ENCODE assay signal across 8 cellular contexts in genomic region chr6:2971420-2972218, GRCh38. TPM values are rescaled to one million over a fixed set of nuclear protein-coding genes. Genes with fewer than 3 reads are reported as not detected.
DNase-seq lines count a peak whose midpoint lies in the region; ATAC-seq, FAIRE-seq and TF ChIP-seq lines count a peak whose summit lies in the region.

TSS of gene SERPINB6 (minus strand) at chr6:2971567. CDS start at chr6:2959332, 12,235 bp downstream.

- H3K27me3 Mint-ChIP-seq in activated naive CD8-positive, alpha-beta T cell treated with anti-CD3 and anti-CD28 coated beads, Interleukin-2, amount 10 ng/mL, durations not matched to agents 7 days and 5 days: peaks cover 5% of the 10 kb centered on the region
- H3K27me3 Mint-ChIP-seq in nephron progenitor cell (ENCODE audit: low read depth, poor library complexity): peaks cover 23% of the 10 kb centered on the region

- no peak for TF ChIP-seq RAD21 in SK-N-SH (IDR thresholded peaks at IDR 0.05; ENCODE audit: low read length)

- no peaks in the 10 kb centered on the region for H3K9me2 ChIP-seq in SK-N-SH

- peaks cover 1% of the 10 kb centered on the region for H3K9me3 Mint-ChIP-seq in activated naive CD8-positive, alpha-beta T cell treated with anti-CD3 and anti-CD28 coated beads, Interleukin-2, amount 10 ng/mL, durations not matched to agents 7 days and 5 days
- H3K9me3 Mint-ChIP-seq in nephron progenitor cell: no peaks in the 10 kb centered on the region

- peaks cover 46% of the 10 kb centered on the region for H3K79me2 ChIP-seq in SK-N-SH (ENCODE audit: insufficient read depth)

- WGBS in SK-N-SH (ENCODE audit: low lambda C conversion rate): 22% methylated on average over 13 of the region's 63 CpGs
- WGBS in transverse colon (ENCODE audit: low coverage in 1 of 2), 2 donors: 2 to 4% methylated on average over 10 to 31 of the region's 63 CpGs

- H3K4me3 Mint-ChIP-seq in activated naive CD8-positive, alpha-beta T cell treated with anti-CD3 and anti-CD28 coated beads, Interleukin-2, amount 10 ng/mL, durations not matched to agents 7 days and 5 days: peak within 1 kb of the TSS; percentile 90
- H3K4me3 Mint-ChIP-seq in nephron progenitor cell: peak within 1 kb of the TSS; percentile 83

- ATAC-seq in activated naive CD8-positive, alpha-beta T cell treated with anti-CD3 and anti-CD28 coated beads, Interleukin-2, amount 10 ng/mL, durations not matched to agents 7 days and 5 days (ENCODE audit: low read depth): peak; percentile 66
- no peak for ATAC-seq in GM19328 (IDR thresholded peaks at IDR 0.05; ENCODE audit: unreplicated experiment)

- TF ChIP-seq CTCF in SK-N-SH (IDR thresholded peaks at IDR 0.05) (0 out of 2 replicates have a peak, but pooled peaks have one; percentile 10), nephron progenitor cell (IDR thresholded peaks at IDR 0.05) (no peak), transverse colon (IDR thresholded peaks at IDR 0.05) (no peak)

- TF ChIP-seq EP300 in SK-N-SH (IDR thresholded peaks at IDR 0.05; ENCODE audit: borderline replicate concordance in 1 of 2, low read depth in 1 of 2, low read length in 1 of 2): no peak
- TF ChIP-seq EP300 in transverse colon (IDR thresholded peaks at IDR 0.05; ENCODE audit: low read depth): no peak

- peak within 1 kb of the TSS; percentile 79 for H3K4me2 ChIP-seq in SK-N-SH

- H3K9me3 ChIP-seq in SK-N-SH: no peaks in the 10 kb centered on the region
- H3K9me3 ChIP-seq in transverse colon: no peaks in the 10 kb centered on the region

- H3K27ac ChIP-seq in SK-N-SH (ENCODE audit: low read depth in 2 of 2, low read length in 1 of 2): peak within 1 kb of the TSS; percentile 56 to 85
- H3K27ac ChIP-seq in transverse colon: peak within 1 kb of the TSS; percentile 97 to 99 (median 98)

- TF ChIP-seq POLR2A in H54 (IDR thresholded peaks at IDR 0.05; ENCODE audit: low read depth, low read length) (peak; percentile 38; the same call in 1 of the 2 replicates), transverse colon (IDR thresholded peaks at IDR 0.05) (peak; percentile 67)

- peak within 1 kb of the TSS; percentile 92 for H2AFZ ChIP-seq in SK-N-SH (ENCODE audit: low read depth)

- POLR2A ChIA-PET in SK-N-SH (lab: Yijun Ruan, JAX): interaction anchor here (0.6 to 1.6 kb wide), 6 partner anchors 13 to 130 kb away, joined by 3 to 38 read pairs (median 3); partner anchors contain the start of gene SERPINB1
- POLR2A ChIA-PET in activated naive CD8-positive, alpha-beta T cell treated with anti-CD3 and anti-CD28 coated beads, Interleukin-2, amount 10 ng/mL, durations not matched to agents 7 days and 5 days (lab: Charles Lee): interaction anchor here (0.6 to 1.9 kb wide), 17 partner anchors 13 to 130 kb away, joined by 3 to 32 read pairs (median 4); partner anchors contain the start of genes NQO2, RIPK1, SERPINB1 and SERPINB9

- in situ Hi-C loops in ACHN (cut with HindIII; ENCODE audit: low pct_ligation_motif_present, low pct_unique_long_range_greater_than_20kb, low sequenced_read_pairs) (no loop called here), transverse colon (cut with MboI; ENCODE audit: low pct_ligation_motif_present in 1 of 4, low pct_unique_long_range_greater_than_20kb in 1 of 4, low sequenced_read_pairs in 3 of 4) (no loop called here)

- no peak for FAIRE-seq in H54 (lab: Jason Lieb, UNC)

- H3K36me3 ChIP-seq in SK-N-SH (replicated peaks in 1 of 2; ENCODE audit: control insufficient read depth in 1 of 2, insufficient read depth in 2 of 2, low read length in 1 of 2) (peaks cover 0 to 3% of the 10 kb centered on the region in 2 experiments), transverse colon (no peaks in the 10 kb centered on the region)

- H3F3A ChIP-seq in SK-N-SH (replicated peaks; ENCODE audit: insufficient read depth): peaks cover 27% of the 10 kb centered on the region

- peaks cover 26% of the 10 kb centered on the region for H3K4me1 Mint-ChIP-seq in activated naive CD8-positive, alpha-beta T cell treated with anti-CD3 and anti-CD28 coated beads, Interleukin-2, amount 10 ng/mL, durations not matched to agents 7 days and 5 days
- peaks cover 22% of the 10 kb centered on the region for H3K4me1 Mint-ChIP-seq in nephron progenitor cell

- H3K27me3 ChIP-seq in SK-N-SH (ENCODE audit: insufficient read depth) (no peaks in the 10 kb centered on the region), transverse colon (no peaks in the 10 kb centered on the region)

- peak within 1 kb of the TSS; percentile 83 for H3K9ac ChIP-seq in SK-N-SH

- no peaks in the 10 kb centered on the region for H4K20me1 ChIP-seq in SK-N-SH (ENCODE audit: insufficient read depth)

- H3K36me3 Mint-ChIP-seq in activated naive CD8-positive, alpha-beta T cell treated with anti-CD3 and anti-CD28 coated beads, Interleukin-2, amount 10 ng/mL, durations not matched to agents 7 days and 5 days: peaks cover 18% of the 10 kb centered on the region
- no peaks in the 10 kb centered on the region for H3K36me3 Mint-ChIP-seq in nephron progenitor cell (ENCODE audit: low read depth)

- DNase-seq in ACHN (peak; percentile 72), H54 (ENCODE audit: insufficient read length, low spot score) (peak; percentile 41), SK-N-SH (peak; percentile 84), globus pallidus (ENCODE audit: low spot score) (peak; percentile 84), nephron progenitor cell (peak; percentile 75), transverse colon (peak; percentile 88)
- DNase-seq in activated naive CD8-positive, alpha-beta T cell treated with anti-CD3 and anti-CD28 coated beads, Interleukin-2, amount 10 ng/mL, durations not matched to agents 7 days and 5 days: peak; percentile 72

- H3K4me3 ChIP-seq in SK-N-SH (ENCODE audit: low read depth in 2 of 2, low read length in 1 of 2) (peak within 1 kb of the TSS; percentile 67 to 69), transverse colon (peak within 1 kb of the TSS; percentile 83 to 94 (median 92))

- H3K4me1 ChIP-seq in SK-N-SH (ENCODE audit: control insufficient read depth in 1 of 2, insufficient read depth in 2 of 2, low read depth in 1 of 2, low read length in 1 of 2) (peaks cover 9 to 10% of the 10 kb centered on the region in 2 experiments; a peak in 3 of 4 replicates), transverse colon (peaks cover 0 to 33% (median 15%) of the 10 kb centered on the region in 4 donors)

- CTCF ChIA-PET in SK-N-SH (lab: Yijun Ruan, JAX): interaction anchor here (0.9 to 1.6 kb wide), 3 partner anchors 18 to 39 kb away, joined by 3 to 13 read pairs (median 11); no protein-coding TSS in a partner anchor

- intact Hi-C loops in transverse colon (cut with DNase I; ENCODE audit: low total_unique reads): no loop called here

- H3K27ac Mint-ChIP-seq in activated naive CD8-positive, alpha-beta T cell treated with anti-CD3 and anti-CD28 coated beads, Interleukin-2, amount 10 ng/mL, durations not matched to agents 7 days and 5 days: peak within 1 kb of the TSS; percentile 85
- no peak within 1 kb of the TSS for H3K27ac Mint-ChIP-seq in nephron progenitor cell

TF ChIP-seq in SK-N-SH, 30 proteins besides CTCF, POLR2A, EP300 and RAD21 (continues in another document):
- peak; percentile 39; the same call in 1 of the 2 replicates for TF ChIP-seq MXI1 (IDR thresholded peaks at IDR 0.05; ENCODE audit: low read depth, low read length)
- peak; percentile 10; the same call in 1 of the 2 replicates for TF ChIP-seq GABPA (IDR thresholded peaks at IDR 0.05; ENCODE audit: low read depth)
- peak; percentile 71; the same call in 1 of the 2 replicates for TF ChIP-seq FOXJ3 (CRISPR knock-in tag; IDR thresholded peaks at IDR 0.05)
- no peak for TF ChIP-seq RXRA (IDR thresholded peaks at IDR 0.05; ENCODE audit: borderline replicate concordance, low read depth)
- no peak for TF ChIP-seq ZBTB33 (IDR thresholded peaks at IDR 0.05; ENCODE audit: borderline replicate concordance, low read depth)
- TF ChIP-seq RFX5 (IDR thresholded peaks at IDR 0.05; ENCODE audit: low read length): no peak
- TF ChIP-seq NRF1 (IDR thresholded peaks at IDR 0.05; ENCODE audit: low read depth, low read length): no peak
- TF ChIP-seq YY1 (IDR thresholded peaks at IDR 0.05; ENCODE audit: low read depth): peak; percentile 44; the same call in 1 of the 2 replicates
- peak; percentile 50; the same call in 1 of the 2 replicates for TF ChIP-seq POLR2AphosphoS5 (IDR thresholded peaks at IDR 0.05; ENCODE audit: low read depth, low read length)
- no peak for TF ChIP-seq SIN3A (IDR thresholded peaks at IDR 0.05; ENCODE audit: borderline replicate concordance, low read depth, low read length)
- TF ChIP-seq ELF1 (IDR thresholded peaks at IDR 0.05): no peak
- TF ChIP-seq MAX (IDR thresholded peaks at IDR 0.05; ENCODE audit: low read depth): peak; percentile 38; the same call in 1 of the 2 replicates
- no peak for TF ChIP-seq FOXM1 (IDR thresholded peaks at IDR 0.05; ENCODE audit: low read depth)
- no peak for TF ChIP-seq JUND (IDR thresholded peaks at IDR 0.05)
- peak; percentile 73 for TF ChIP-seq NFIC (IDR thresholded peaks at IDR 0.05; ENCODE audit: borderline replicate concordance)

RNA-seq across cellular contexts. Expression of gene SERPINB6, which starts in this region (rescaled TPM):
- 102 and 111 TPM in 2 replicates for polyA plus RNA-seq in SK-N-SH (2012; rRNA removed)
- polyA plus RNA-seq in SK-N-SH (2012; cell fraction: cytosol; rRNA removed): 109 TPM in 2 replicates
- 123 and 128 TPM in 2 replicates for polyA plus RNA-seq in SK-N-SH (2012; cell fraction: nucleus; rRNA removed)
- total RNA-seq in activated naive CD8-positive, alpha-beta T cell treated with anti-CD3 and anti-CD28 coated beads, Interleukin-2, amount 10 ng/mL, durations not matched to agents 7 days and 5 days: 10 to 100 TPM; 85.3 to 85.6 TPM
- total RNA-seq in transverse colon: 100 to 1,000 TPM; 134 to 276 (median 170) TPM
